ENCODE assay signal across 1 cellular context in the genomic region with DNA sequence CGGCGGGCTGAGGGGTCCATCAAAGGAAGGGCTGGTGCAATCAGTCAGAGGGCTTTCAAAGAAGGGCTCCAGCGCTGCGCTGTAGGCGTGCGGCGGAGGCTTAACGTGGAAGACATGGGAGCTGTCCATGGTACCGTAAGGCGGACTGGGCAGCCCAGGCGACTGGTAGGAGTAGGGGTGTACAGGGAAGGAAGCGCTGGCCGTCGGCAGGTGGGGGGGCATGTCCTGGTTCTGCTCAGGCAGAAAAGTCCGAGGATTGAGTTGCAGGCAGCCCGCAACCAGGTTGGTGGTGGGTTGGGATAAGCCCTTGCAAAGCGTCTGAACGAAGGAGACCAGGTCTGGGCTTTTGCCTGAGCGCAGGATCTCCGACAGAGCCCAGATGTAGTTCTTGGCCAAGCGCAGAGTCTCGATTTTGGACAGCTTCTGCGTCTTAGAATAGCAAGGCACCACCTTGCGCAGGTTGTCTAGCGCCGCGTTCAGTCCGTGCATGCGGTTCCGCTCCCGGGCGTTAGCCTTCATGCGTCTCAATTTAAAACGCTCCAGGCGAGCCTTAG.
TF ChIP-seq lines count a peak whose summit lies in the region.

No MANE protein-coding gene starts in this region.

TF ChIP-seq in HepG2, 621 proteins besides CTCF, POLR2A, EP300 and RAD21 (continued from another document and continues in another):
- TF ChIP-seq, protein P1, sequence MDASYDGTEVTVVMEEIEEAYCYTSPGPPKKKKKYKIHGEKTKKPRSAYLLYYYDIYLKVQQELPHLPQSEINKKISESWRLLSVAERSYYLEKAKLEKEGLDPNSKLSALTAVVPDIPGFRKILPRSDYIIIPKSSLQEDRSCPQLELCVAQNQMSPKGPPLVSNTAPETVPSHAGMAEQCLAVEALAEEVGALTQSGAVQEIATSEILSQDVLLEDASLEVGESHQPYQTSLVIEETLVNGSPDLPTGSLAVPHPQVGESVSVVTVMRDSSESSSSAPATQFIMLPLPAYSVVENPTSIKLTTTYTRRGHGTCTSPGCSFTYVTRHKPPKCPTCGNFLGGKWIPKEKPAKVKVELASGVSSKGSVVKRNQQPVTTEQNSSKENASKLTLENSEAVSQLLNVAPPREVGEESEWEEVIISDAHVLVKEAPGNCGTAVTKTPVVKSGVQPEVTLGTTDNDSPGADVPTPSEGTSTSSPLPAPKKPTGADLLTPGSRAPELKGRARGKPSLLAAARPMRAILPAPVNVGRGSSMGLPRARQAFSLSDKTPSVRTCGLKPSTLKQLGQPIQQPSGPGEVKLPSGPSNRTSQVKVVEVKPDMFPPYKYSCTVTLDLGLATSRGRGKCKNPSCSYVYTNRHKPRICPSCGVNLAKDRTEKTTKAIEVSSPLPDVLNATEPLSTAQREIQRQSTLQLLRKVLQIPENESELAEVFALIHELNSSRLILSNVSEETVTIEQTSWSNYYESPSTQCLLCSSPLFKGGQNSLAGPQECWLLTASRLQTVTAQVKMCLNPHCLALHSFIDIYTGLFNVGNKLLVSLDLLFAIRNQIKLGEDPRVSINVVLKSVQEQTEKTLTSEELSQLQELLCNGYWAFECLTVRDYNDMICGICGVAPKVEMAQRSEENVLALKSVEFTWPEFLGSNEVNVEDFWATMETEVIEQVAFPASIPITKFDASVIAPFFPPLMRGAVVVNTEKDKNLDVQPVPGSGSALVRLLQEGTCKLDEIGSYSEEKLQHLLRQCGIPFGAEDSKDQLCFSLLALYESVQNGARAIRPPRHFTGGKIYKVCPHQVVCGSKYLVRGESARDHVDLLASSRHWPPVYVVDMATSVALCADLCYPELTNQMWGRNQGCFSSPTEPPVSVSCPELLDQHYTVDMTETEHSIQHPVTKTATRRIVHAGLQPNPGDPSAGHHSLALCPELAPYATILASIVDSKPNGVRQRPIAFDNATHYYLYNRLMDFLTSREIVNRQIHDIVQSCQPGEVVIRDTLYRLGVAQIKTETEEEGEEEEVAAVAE (CRISPR knock-in tag; IDR thresholded peaks at IDR 0.05; ENCODE audit: borderline replicate concordance): peak; percentile 81
- TF ChIP-seq JUNB (CRISPR knock-in tag; IDR thresholded peaks at IDR 0.05; ENCODE audit: borderline replicate concordance): peak; percentile 50; the same call in 1 of the 2 replicates
- TF ChIP-seq SRSF4 (IDR thresholded peaks at IDR 0.05; ENCODE audit: low read depth, low read length, poor library complexity, severe bottlenecking): no peak
- TF ChIP-seq ZNF629 (CRISPR knock-in tag; conservative IDR thresholded peaks at IDR 0.05): peak; percentile 32; the same call in 1 of the 2 replicates
- peak; percentile 60; the same call in 1 of the 2 replicates for TF ChIP-seq ZNF777 (CRISPR knock-in tag; IDR thresholded peaks at IDR 0.05)
- no peak for TF ChIP-seq GTF2F1 (IDR thresholded peaks at IDR 0.05; ENCODE audit: low read length)
- no peak for TF ChIP-seq ZNF235 (CRISPR knock-in tag; IDR thresholded peaks at IDR 0.05; ENCODE audit: borderline replicate concordance)
- TF ChIP-seq ZNF3 (CRISPR knock-in tag; IDR thresholded peaks at IDR 0.05): no peak
- no peak for TF ChIP-seq SMARCE1 (IDR thresholded peaks at IDR 0.05; ENCODE audit: borderline replicate concordance)
- TF ChIP-seq PPARG (CRISPR knock-in tag; conservative IDR thresholded peaks at IDR 0.05): peak; percentile 54; the same call in 1 of the 2 replicates
- TF ChIP-seq ZNF572 (CRISPR knock-in tag; IDR thresholded peaks at IDR 0.05): no peak
- TF ChIP-seq EEA1 (CRISPR knock-in tag; IDR thresholded peaks at IDR 0.05; ENCODE audit: borderline replicate concordance): no peak
- TF ChIP-seq, protein P2, sequence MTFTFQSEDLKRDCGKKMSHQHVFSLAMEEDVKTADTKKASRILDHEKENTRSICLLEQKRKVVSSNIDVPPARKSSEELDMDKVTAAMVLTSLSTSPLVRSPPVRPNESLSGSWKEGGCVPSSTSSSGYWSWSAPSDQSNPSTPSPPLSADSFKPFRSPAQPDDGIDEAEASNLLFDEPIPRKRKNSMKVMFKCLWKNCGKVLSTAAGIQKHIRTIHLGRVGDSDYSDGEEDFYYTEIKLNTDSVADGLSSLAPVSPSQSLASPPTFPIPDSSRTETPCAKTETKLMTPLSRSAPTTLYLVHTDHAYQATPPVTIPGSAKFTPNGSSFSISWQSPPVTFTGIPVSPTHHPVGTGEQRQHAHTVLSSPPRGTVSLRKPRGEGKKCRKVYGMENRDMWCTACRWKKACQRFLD (CRISPR knock-in tag; IDR thresholded peaks at IDR 0.05; ENCODE audit: borderline replicate concordance): peak; percentile 86; the same call in 1 of the 2 replicates
- TF ChIP-seq ARNTL (CRISPR knock-in tag; IDR thresholded peaks at IDR 0.05): peak; percentile 72; the same call in 1 of the 2 replicates
- TF ChIP-seq ZNF501 (CRISPR knock-in tag; IDR thresholded peaks at IDR 0.05): no peak; the same call in 1 of the 2 replicates
- peak; percentile 77 for TF ChIP-seq ZNF747 (CRISPR knock-in tag; IDR thresholded peaks at IDR 0.05; ENCODE audit: borderline replicate concordance)
- TF ChIP-seq, protein P3, sequence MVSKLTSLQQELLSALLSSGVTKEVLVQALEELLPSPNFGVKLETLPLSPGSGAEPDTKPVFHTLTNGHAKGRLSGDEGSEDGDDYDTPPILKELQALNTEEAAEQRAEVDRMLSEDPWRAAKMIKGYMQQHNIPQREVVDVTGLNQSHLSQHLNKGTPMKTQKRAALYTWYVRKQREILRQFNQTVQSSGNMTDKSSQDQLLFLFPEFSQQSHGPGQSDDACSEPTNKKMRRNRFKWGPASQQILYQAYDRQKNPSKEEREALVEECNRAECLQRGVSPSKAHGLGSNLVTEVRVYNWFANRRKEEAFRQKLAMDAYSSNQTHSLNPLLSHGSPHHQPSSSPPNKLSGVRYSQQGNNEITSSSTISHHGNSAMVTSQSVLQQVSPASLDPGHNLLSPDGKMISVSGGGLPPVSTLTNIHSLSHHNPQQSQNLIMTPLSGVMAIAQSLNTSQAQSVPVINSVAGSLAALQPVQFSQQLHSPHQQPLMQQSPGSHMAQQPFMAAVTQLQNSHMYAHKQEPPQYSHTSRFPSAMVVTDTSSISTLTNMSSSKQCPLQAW (CRISPR knock-in tag; IDR thresholded peaks at IDR 0.05): no peak
- TF ChIP-seq DPF2 (CRISPR knock-in tag; IDR thresholded peaks at IDR 0.05; ENCODE audit: borderline replicate concordance, low read depth): no peak
- peak; percentile 94 for TF ChIP-seq SMAD3 (CRISPR knock-in tag; IDR thresholded peaks at IDR 0.05)
- TF ChIP-seq ZSCAN22 (CRISPR knock-in tag; IDR thresholded peaks at IDR 0.05): no peak
- TF ChIP-seq ADNP (CRISPR knock-in tag; IDR thresholded peaks at IDR 0.05): no peak
- TF ChIP-seq, protein P4, sequence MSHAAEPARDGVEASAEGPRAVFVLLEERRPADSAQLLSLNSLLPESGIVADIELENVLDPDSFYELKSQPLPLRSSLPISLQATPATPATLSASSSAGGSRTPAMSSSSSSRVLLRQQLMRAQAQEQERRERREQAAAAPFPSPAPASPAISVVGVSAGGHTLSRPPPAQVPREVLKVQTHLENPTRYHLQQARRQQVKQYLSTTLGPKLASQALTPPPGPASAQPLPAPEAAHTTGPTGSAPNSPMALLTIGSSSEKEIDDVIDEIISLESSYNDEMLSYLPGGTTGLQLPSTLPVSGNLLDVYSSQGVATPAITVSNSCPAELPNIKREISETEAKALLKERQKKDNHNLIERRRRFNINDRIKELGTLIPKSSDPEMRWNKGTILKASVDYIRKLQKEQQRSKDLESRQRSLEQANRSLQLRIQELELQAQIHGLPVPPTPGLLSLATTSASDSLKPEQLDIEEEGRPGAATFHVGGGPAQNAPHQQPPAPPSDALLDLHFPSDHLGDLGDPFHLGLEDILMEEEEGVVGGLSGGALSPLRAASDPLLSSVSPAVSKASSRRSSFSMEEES (CRISPR knock-in tag; IDR thresholded peaks at IDR 0.05): peak; percentile 88
- peak; percentile 91; the same call in 1 of the 2 replicates for TF ChIP-seq ZNF563 (CRISPR knock-in tag; IDR thresholded peaks at IDR 0.05)
- 0 out of 2 replicates have a peak, but pooled peaks have one; percentile 69 for TF ChIP-seq ZNF510 (CRISPR knock-in tag; IDR thresholded peaks at IDR 0.05; ENCODE audit: low read depth)
- TF ChIP-seq, protein P5, sequence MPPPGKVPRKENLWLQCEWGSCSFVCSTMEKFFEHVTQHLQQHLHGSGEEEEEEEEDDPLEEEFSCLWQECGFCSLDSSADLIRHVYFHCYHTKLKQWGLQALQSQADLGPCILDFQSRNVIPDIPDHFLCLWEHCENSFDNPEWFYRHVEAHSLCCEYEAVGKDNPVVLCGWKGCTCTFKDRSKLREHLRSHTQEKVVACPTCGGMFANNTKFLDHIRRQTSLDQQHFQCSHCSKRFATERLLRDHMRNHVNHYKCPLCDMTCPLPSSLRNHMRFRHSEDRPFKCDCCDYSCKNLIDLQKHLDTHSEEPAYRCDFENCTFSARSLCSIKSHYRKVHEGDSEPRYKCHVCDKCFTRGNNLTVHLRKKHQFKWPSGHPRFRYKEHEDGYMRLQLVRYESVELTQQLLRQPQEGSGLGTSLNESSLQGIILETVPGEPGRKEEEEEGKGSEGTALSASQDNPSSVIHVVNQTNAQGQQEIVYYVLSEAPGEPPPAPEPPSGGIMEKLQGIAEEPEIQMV (CRISPR knock-in tag; IDR thresholded peaks at IDR 0.05; ENCODE audit: low read depth): 0 out of 2 replicates have a peak, but pooled peaks have one; percentile 77
- TF ChIP-seq, protein P6, sequence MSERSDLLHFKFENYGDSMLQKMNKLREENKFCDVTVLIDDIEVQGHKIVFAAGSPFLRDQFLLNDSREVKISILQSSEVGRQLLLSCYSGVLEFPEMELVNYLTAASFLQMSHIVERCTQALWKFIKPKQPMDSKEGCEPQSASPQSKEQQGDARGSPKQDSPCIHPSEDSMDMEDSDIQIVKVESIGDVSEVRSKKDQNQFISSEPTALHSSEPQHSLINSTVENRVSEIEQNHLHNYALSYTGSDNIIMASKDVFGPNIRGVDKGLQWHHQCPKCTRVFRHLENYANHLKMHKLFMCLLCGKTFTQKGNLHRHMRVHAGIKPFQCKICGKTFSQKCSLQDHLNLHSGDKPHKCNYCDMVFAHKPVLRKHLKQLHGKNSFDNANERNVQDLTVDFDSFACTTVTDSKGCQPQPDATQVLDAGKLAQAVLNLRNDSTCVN (CRISPR knock-in tag; IDR thresholded peaks at IDR 0.05; ENCODE audit: borderline replicate concordance): peak; percentile 89
- TF ChIP-seq HOXA5 (CRISPR knock-in tag; IDR thresholded peaks at IDR 0.05): peak; percentile 97
- TF ChIP-seq, protein P7, sequence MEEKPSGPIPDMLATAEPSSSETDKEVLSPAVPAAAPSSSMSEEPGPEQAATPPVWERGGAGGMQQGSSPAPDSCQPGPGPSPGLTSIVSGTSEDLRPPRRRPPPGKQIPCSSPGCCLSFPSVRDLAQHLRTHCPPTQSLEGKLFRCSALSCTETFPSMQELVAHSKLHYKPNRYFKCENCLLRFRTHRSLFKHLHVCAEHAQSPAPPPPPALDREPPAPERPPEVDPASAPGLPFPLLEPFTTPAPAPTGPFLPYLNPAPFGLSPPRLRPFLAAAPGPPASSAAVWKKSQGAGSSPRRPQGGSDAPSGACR (CRISPR knock-in tag; IDR thresholded peaks at IDR 0.05): no peak
- TF ChIP-seq, protein P8, sequence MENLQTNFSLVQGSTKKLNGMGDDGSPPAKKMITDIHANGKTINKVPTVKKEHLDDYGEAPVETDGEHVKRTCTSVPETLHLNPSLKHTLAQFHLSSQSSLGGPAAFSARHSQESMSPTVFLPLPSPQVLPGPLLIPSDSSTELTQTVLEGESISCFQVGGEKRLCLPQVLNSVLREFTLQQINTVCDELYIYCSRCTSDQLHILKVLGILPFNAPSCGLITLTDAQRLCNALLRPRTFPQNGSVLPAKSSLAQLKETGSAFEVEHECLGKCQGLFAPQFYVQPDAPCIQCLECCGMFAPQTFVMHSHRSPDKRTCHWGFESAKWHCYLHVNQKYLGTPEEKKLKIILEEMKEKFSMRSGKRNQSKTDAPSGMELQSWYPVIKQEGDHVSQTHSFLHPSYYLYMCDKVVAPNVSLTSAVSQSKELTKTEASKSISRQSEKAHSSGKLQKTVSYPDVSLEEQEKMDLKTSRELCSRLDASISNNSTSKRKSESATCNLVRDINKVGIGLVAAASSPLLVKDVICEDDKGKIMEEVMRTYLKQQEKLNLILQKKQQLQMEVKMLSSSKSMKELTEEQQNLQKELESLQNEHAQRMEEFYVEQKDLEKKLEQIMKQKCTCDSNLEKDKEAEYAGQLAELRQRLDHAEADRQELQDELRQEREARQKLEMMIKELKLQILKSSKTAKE (CRISPR knock-in tag; IDR thresholded peaks at IDR 0.05; ENCODE audit: borderline replicate concordance): 0 out of 2 replicates have a peak, but pooled peaks have one; percentile 37
- 0 out of 2 replicates have a peak, but pooled peaks have one; percentile 32 for TF ChIP-seq ZKSCAN5 (CRISPR knock-in tag; IDR thresholded peaks at IDR 0.05)
- TF ChIP-seq SOX13 (IDR thresholded peaks at IDR 0.05): no peak
- peak in 1 of 2 experiments; percentile 47; a peak in 2 of 4 replicates for TF ChIP-seq SOX13 (CRISPR knock-in tag; conservative IDR thresholded peaks at IDR 0.05 in 1 of 2, IDR thresholded peaks at IDR 0.05 in 1 of 2)
